ENCODE assay signal across 11 cellular contexts in the genomic region with DNA sequence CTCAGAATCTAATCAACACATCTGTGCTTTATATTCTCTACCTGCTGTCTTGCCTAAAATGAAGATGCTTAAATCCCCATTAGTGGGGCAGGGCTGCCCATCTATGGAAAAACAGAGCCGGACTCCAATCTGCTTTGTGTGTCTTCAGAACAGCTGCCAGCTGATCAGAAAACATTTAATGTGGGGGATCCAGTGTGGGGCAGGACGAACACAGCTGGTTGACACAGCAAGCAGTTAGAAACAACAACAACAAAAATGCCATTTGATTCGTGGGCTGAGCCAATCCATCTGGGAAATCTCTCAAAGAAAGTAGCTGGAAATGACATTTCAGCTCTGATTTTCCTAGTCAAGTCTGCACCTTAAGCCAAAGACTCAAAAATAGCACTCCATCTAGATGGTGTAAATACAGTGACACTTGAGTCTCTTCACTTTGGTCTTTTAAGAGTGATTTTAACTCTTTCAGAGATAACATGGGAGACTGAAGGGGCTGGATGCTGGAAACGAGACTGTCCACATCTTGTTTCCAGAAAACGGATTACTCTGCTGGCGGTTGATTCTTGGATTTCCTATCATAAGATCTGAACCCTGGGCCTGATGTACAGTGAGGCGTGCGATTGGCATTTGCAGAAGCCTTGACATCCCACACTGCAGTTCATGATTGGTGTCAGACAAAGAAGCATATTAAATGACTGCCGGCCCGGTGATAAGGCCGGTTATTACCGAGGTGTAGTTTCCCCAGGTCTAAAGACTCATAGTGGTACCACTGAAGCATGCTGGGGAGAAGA.
"Had no signal": no experiment of that assay in that cellular context is flagged by ENCODE, and none has a peak within 500 bp of the region (broad histone marks: within the 10 kb centered on the region; RNA-seq: fewer than 3 reads in every experiment).

No MANE protein-coding gene starts in this region.

- H3K4me1 ChIP-seq: adrenal gland, transverse colon had no signal

- ATAC-seq: left colon, T-helper 17 cell, WTC11 had no signal

- DNase-seq: activated CD4-positive, alpha-beta T cell treated with anti-CD3 and anti-CD28 coated beads, Interleukin-2, amount 10 ng/mL, durations not matched to agents 7 days and 5 days; activated naive CD4-positive, alpha-beta T cell treated with anti-CD3 and anti-CD28 coated beads, Interleukin-2, amount 10 ng/mL, durations not matched to agents 7 days and 5 days; activated T-cell treated with anti-CD3 and anti-CD28 coated beads for 4 hours; adrenal gland; endodermal cell; left colon; T-helper 17 cell; transverse colon had no signal

- H3K36me3 Mint-ChIP-seq: activated naive CD4-positive, alpha-beta T cell treated with anti-CD3 and anti-CD28 coated beads, Interleukin-2, amount 10 ng/mL, durations not matched to agents 7 days and 5 days had no signal

- H3K9me3 Mint-ChIP-seq: activated CD4-positive, alpha-beta T cell treated with anti-CD3 and anti-CD28 coated beads, Interleukin-2, amount 10 ng/mL, durations not matched to agents 7 days and 5 days; activated naive CD4-positive, alpha-beta T cell treated with anti-CD3 and anti-CD28 coated beads, Interleukin-2, amount 10 ng/mL, durations not matched to agents 7 days and 5 days; activated T-helper 2 cell treated with anti-CD3 and anti-CD28 coated beads, Interferon-gamma antibody, Interleukin-2, Interleukin-4, amounts not matched to agents 10 μg/mL and 5 μg/mL and 100 μg/mL, durations not matched to agents 14 hours and 24 hours and 36 hours; dendritic cell treated with granulocyte-macrophage colony-stimulating factor and Interleukin-4, amounts not matched to agents 40 ng/mL and 50 ng/mL, for 4 days had no signal

- H3K27me3 ChIP-seq: adrenal gland, transverse colon had no signal

- H3K4me1 Mint-ChIP-seq: activated CD4-positive, alpha-beta T cell treated with anti-CD3 and anti-CD28 coated beads, Interleukin-2, amount 10 ng/mL, durations not matched to agents 7 days and 5 days; activated naive CD4-positive, alpha-beta T cell treated with anti-CD3 and anti-CD28 coated beads, Interleukin-2, amount 10 ng/mL, durations not matched to agents 7 days and 5 days; T-helper 17 cell had no signal

- H3K9me3 ChIP-seq: transverse colon had no signal

- H3K4me3 Mint-ChIP-seq: activated CD4-positive, alpha-beta T cell treated with anti-CD3 and anti-CD28 coated beads, Interleukin-2, amount 10 ng/mL, durations not matched to agents 7 days and 5 days; activated naive CD4-positive, alpha-beta T cell treated with anti-CD3 and anti-CD28 coated beads, Interleukin-2, amount 10 ng/mL, durations not matched to agents 7 days and 5 days; dendritic cell treated with granulocyte-macrophage colony-stimulating factor and Interleukin-4, amounts not matched to agents 40 ng/mL and 50 ng/mL, for 4 days; endodermal cell; T-helper 17 cell; WTC11 had no signal

- H3K36me3 ChIP-seq: adrenal gland, transverse colon had no signal

- H3K27ac ChIP-seq: adrenal gland, transverse colon had no signal

- H3K4me3 ChIP-seq: adrenal gland, transverse colon had no signal

- H3K27ac Mint-ChIP-seq: activated CD4-positive, alpha-beta T cell treated with anti-CD3 and anti-CD28 coated beads, Interleukin-2, amount 10 ng/mL, durations not matched to agents 7 days and 5 days; activated naive CD4-positive, alpha-beta T cell treated with anti-CD3 and anti-CD28 coated beads, Interleukin-2, amount 10 ng/mL, durations not matched to agents 7 days and 5 days; activated T-helper 2 cell treated with anti-CD3 and anti-CD28 coated beads, Interferon-gamma antibody, Interleukin-2, Interleukin-4, amounts not matched to agents 10 μg/mL and 5 μg/mL and 100 μg/mL, durations not matched to agents 14 hours and 24 hours and 36 hours; dendritic cell treated with granulocyte-macrophage colony-stimulating factor and Interleukin-4, amounts not matched to agents 40 ng/mL and 50 ng/mL, for 4 days; endodermal cell; T-helper 17 cell; WTC11 had no signal
